ENCODE assay signal across 10 cellular contexts in the genomic region with DNA sequence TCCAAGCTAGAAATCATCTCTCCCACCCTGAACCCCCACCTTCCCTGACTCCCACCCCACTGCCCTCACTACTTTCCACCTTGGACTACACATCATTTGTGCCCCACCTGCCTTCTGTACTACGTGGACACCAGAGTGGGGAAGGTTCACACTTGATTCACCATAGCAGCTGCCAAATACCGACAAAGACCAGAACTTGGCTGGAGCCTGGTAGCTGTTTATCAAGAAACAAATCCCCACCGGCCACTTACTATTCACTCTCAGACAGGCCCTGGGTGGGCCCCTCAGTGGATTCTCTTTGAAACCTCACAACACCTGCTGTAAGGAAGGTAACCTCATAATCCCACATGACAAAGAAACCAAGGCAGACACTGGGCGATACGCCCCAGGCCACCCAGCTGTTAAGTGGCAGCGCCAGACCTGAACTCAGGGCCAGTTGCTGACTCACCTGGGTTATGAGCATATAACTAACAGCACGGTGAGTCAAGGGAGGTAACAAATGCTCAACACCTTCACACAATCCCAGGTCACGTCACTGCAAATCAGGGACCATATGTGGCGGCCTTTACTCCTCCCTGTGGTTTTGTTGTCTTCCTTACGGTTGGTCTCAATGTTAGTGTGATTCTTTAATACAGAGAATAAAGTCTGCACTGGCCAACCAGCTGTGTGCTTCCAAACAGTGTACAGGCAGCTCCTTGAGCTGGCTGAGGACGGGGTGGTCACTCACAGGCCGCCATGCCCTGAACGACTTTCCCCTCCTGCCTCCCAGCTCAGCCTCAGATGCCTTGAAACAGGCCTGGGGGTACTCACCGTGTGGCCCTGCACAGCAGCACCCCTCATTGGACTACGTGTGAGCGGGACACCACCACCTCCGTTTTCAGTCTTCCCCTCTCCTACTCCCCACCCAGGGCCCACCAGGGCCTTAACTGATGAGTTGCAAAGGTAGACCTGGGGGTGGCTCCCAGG. TPM values are rescaled to one million over a fixed set of nuclear protein-coding genes. Genes with fewer than 3 reads are reported as not detected.
DNase-seq lines count a peak whose midpoint lies in the region; ATAC-seq and TF ChIP-seq lines count a peak whose summit lies in the region.
"Had no signal": no experiment of that assay in that cellular context is flagged by ENCODE, and none has a peak within 500 bp of the region (broad histone marks: within the 10 kb centered on the region; RNA-seq: fewer than 3 reads in every experiment).

No MANE protein-coding gene starts in this region.

- peaks cover 19% of the 10 kb centered on the region for H3K27me3 Mint-ChIP-seq in HFFc6 (ENCODE audit: insufficient read depth)
- H3K27me3 Mint-ChIP-seq in activated T-cell treated with anti-CD3 and anti-CD28 coated beads, Interleukin-2, amount 50 U/mL, for 24 hours = no peaks in the 10 kb centered on the region

- peak overlapping the region in 1 of 4 experiments; percentile 7 for H3K4me3 ChIP-seq in fibroblast of lung (replicated peaks in 1 of 4; ENCODE audit: control extremely low read depth in 1 of 4, insufficient read depth in 1 of 4, low read depth in 3 of 4, low read length in 4 of 4)
- H3K4me3 ChIP-seq in smooth muscle cell = no peak overlapping the region

- no peaks in the 10 kb centered on the region for H4K20me1 ChIP-seq in fibroblast of lung (ENCODE audit: control insufficient read depth, extremely low read depth, insufficient read depth, low read length)
- peaks cover 100% of the 10 kb centered on the region for H4K20me1 ChIP-seq in smooth muscle cell (ENCODE audit: low read depth)

- H3K4me2 ChIP-seq in fibroblast of lung (ENCODE audit: extremely low read depth, insufficient read depth, low read length) (peak overlapping the region; percentile 46), smooth muscle cell (no peak overlapping the region)

- H3K4me1 ChIP-seq in fibroblast of lung (ENCODE audit: control insufficient read depth, extremely low read depth, insufficient read depth, low read length) = peaks cover 42% of the 10 kb centered on the region
- peaks cover 38% of the 10 kb centered on the region for H3K4me1 ChIP-seq in smooth muscle cell (ENCODE audit: low read depth)

- no peaks in the 10 kb centered on the region for H3K9me3 Mint-ChIP-seq in HFFc6
- no peaks in the 10 kb centered on the region for H3K9me3 Mint-ChIP-seq in activated T-cell treated with anti-CD3 and anti-CD28 coated beads, Interleukin-2, amount 50 U/mL, for 24 hours

- ATAC-seq in GM21528 (IDR thresholded peaks at IDR 0.05; ENCODE audit: low FRiP score, unreplicated experiment) (no peak), GM19324 (IDR thresholded peaks at IDR 0.05; ENCODE audit: low FRiP score, unreplicated experiment) (no peak)

- H3K79me2 ChIP-seq in fibroblast of lung (ENCODE audit: control insufficient read depth, insufficient read depth, low read length) (peaks cover 95% of the 10 kb centered on the region), smooth muscle cell (ENCODE audit: low read depth) (peaks cover 94% of the 10 kb centered on the region)

- H3K9me3 ChIP-seq in fibroblast of lung (ENCODE audit: control insufficient read depth, insufficient read depth, low read depth, low read length) = no peaks in the 10 kb centered on the region
- no peaks in the 10 kb centered on the region for H3K9me3 ChIP-seq in smooth muscle cell (replicated peaks; ENCODE audit: low read depth)

- H3K9ac ChIP-seq in fibroblast of lung (ENCODE audit: insufficient read depth, low read length) = no peak overlapping the region
- H3K9ac ChIP-seq in smooth muscle cell (ENCODE audit: low read depth) = no peak overlapping the region

- H3K27ac ChIP-seq in fibroblast of lung (ENCODE audit: insufficient read depth, low read length) = peak overlapping the region; percentile 0
- peak overlapping the region; percentile 89 for H3K27ac ChIP-seq in smooth muscle cell (ENCODE audit: low read depth)

- H3K36me3 ChIP-seq in fibroblast of lung (ENCODE audit: control insufficient read depth, insufficient read depth, low read length) = peaks cover 41% of the 10 kb centered on the region
- no peaks in the 10 kb centered on the region for H3K36me3 ChIP-seq in smooth muscle cell (ENCODE audit: low read depth)

- WGBS in smooth muscle cell (ENCODE audit: low lambda C conversion rate) = 75% methylated on average over 17 of the region's 17 CpGs

- no peaks in the 10 kb centered on the region for H3K27me3 ChIP-seq in fibroblast of lung (ENCODE audit: control insufficient read depth, insufficient read depth, low read length)
- no peaks in the 10 kb centered on the region for H3K27me3 ChIP-seq in smooth muscle cell (ENCODE audit: low read depth)

- DNase-seq in HFFc6 (peak; percentile 49), fibroblast of lung (ENCODE audit: low read depth in 2 of 2) (peak in 1 of 2 donors; percentile 68), smooth muscle cell (lab: John Stamatoyannopoulos, UW; ENCODE audit: unreplicated experiment) (no peak), HuH-7.5 (ENCODE audit: low spot score) (no peak), NCI-H345 (lab: John Stamatoyannopoulos, UW) (no peak)
- DNase-seq in activated T-cell treated with anti-CD3 and anti-CD28 coated beads, Interleukin-2, amount 50 U/mL, for 24 hours = no peak
- DNase-seq: midbrain, MV-4-11 had no signal

- H3K27ac Mint-ChIP-seq in HFFc6 = peak overlapping the region; percentile 80
- peak overlapping the region; percentile 95 for H3K27ac Mint-ChIP-seq in activated T-cell treated with anti-CD3 and anti-CD28 coated beads, Interleukin-2, amount 50 U/mL, for 24 hours

- peaks cover 100% of the 10 kb centered on the region for H3K4me1 Mint-ChIP-seq in HFFc6 (ENCODE audit: low read depth)
- peaks cover 100% of the 10 kb centered on the region for H3K4me1 Mint-ChIP-seq in activated T-cell treated with anti-CD3 and anti-CD28 coated beads, Interleukin-2, amount 50 U/mL, for 24 hours (ENCODE audit: low read depth)

- peaks cover 80% of the 10 kb centered on the region for H3K36me3 Mint-ChIP-seq in HFFc6 (ENCODE audit: low read depth)
- peaks cover 98% of the 10 kb centered on the region for H3K36me3 Mint-ChIP-seq in activated T-cell treated with anti-CD3 and anti-CD28 coated beads, Interleukin-2, amount 50 U/mL, for 24 hours (ENCODE audit: low read depth)

- H3K4me3 Mint-ChIP-seq in HFFc6 = peak overlapping the region; percentile 78
- H3K4me3 Mint-ChIP-seq in activated T-cell treated with anti-CD3 and anti-CD28 coated beads, Interleukin-2, amount 50 U/mL, for 24 hours = peak overlapping the region; percentile 65

- H3F3A ChIP-seq in smooth muscle cell (ENCODE audit: low read depth) = peaks cover 35% of the 10 kb centered on the region

- no peak for TF ChIP-seq CTCF in HFFc6 (IDR thresholded peaks at IDR 0.05)
- TF ChIP-seq CTCF in fibroblast of lung (conservative IDR thresholded peaks at IDR 0.05 in 1 of 2, IDR thresholded peaks at IDR 0.05 in 1 of 2; ENCODE audit: low read depth in 1 of 2, low read length in 2 of 2) = no peak
- TF ChIP-seq CTCF in smooth muscle cell (IDR thresholded peaks at IDR 0.05; ENCODE audit: borderline replicate concordance, insufficient read depth, poor library complexity, severe bottlenecking) = no peak

- H2AFZ ChIP-seq in fibroblast of lung (ENCODE audit: low read length) (no peak overlapping the region), smooth muscle cell (ENCODE audit: low read depth) (no peak overlapping the region)

RNA-seq across cellular contexts. Expression of a gene that starts 7.5 kb away (rescaled TPM):
- 100 to 1,000 TPM; 720 to 838 (median 782) TPM for total RNA-seq in HFFc6 (2021; fragmentation: NEBNext Ultra II Directional; extraction: Animal tissue kit (Norgen Biotek cat#: 25700))
- 265 and 331 TPM in 2 replicates for total RNA-seq in fibroblast of lung
- 720 and 751 TPM in 2 replicates for polyA plus RNA-seq in fibroblast of lung
- polyA plus RNA-seq in fibroblast of lung (2012) = 657 and 688 TPM in 2 replicates
- 995 and 1,193 TPM in 2 replicates for polyA minus RNA-seq in fibroblast of lung (ENCODE audit: low replicate concordance)
- total RNA-seq in smooth muscle cell = 224 and 259 TPM in 2 replicates
- polyA plus RNA-seq in smooth muscle cell = 273 and 283 TPM in 2 replicates
